30 cellular contexts compared by ENCODE assay signal in genomic region chr6:20274115-20274514, GRCh38.
"Had no signal": no experiment of that assay in that cellular context is flagged by ENCODE, and none has a peak within 500 bp of the region (broad histone marks: within the 10 kb centered on the region; RNA-seq: fewer than 3 reads in every experiment).

No MANE protein-coding gene starts in this region.

- H3K4me3 ChIP-seq: heart right ventricle, lower lobe of right lung, ovary, prostate gland, sigmoid colon, spleen, testis, thyroid gland, transverse colon, upper lobe of right lung had no signal

- H3K9me3 ChIP-seq: heart right ventricle, lower lobe of right lung, ovary, prostate gland, sigmoid colon, testis, thyroid gland, transverse colon, upper lobe of right lung had no signal

- H3K27ac ChIP-seq: heart right ventricle, lower lobe of right lung, ovary, prostate gland, sigmoid colon, spleen, testis, thyroid gland, transverse colon, upper lobe of right lung had no signal

- H3K4me1 ChIP-seq: heart right ventricle, lower lobe of right lung, prostate gland, spleen, testis, thyroid gland, upper lobe of right lung had no signal

- FAIRE-seq: keratinocyte, small intestine, urothelium cell line had no signal

- H3K36me3 Mint-ChIP-seq: mesothelial cell of epicardium; naive B cell; natural killer cell; stimulated activated memory B cell treated with anti-CD40 and anti-IgM and Interleukin-4, amounts not matched to agents 10 μg/mL and 1 μg/mL and 100 μg/mL, for 72 hours had no signal

- H3K4me1 Mint-ChIP-seq: naive B cell; natural killer cell; stimulated activated memory B cell treated with anti-CD40 and anti-IgM and Interleukin-4, amounts not matched to agents 10 μg/mL and 1 μg/mL and 100 μg/mL, for 72 hours; stimulated activated naive CD8-positive, alpha-beta T cell treated with anti-CD3 and anti-CD28 coated beads, Interleukin-15, amount 100 ng/mL, for 72 hours had no signal

- H3K4me3 Mint-ChIP-seq: mesothelial cell of epicardium; naive B cell; natural killer cell; stimulated activated memory B cell treated with anti-CD40 and anti-IgM and Interleukin-4, amounts not matched to agents 10 μg/mL and 1 μg/mL and 100 μg/mL, for 72 hours; stimulated activated naive CD8-positive, alpha-beta T cell treated with anti-CD3 and anti-CD28 coated beads, Interleukin-15, amount 100 ng/mL, for 72 hours had no signal

- DNase-seq: heart right ventricle; hippocampal formation; kidney glomerular epithelial cell; left cardiac atrium; left ventricle myocardium superior; lower lobe of right lung; mammary epithelial cell; mesenchymal stem cell; naive B cell; natural killer cell; ovary; retina; right cardiac atrium; sigmoid colon; small intestine; spleen; stimulated activated CD4-positive, alpha-beta T cell treated with anti-CD3 and anti-CD28 coated beads, Interleukin-4, amount 100 ng/mL, for 4 hours; stimulated activated CD8-positive, alpha-beta memory T cell treated with anti-CD3 and anti-CD28 coated beads, Interleukin-4, amount 100 ng/mL, for 48 hours; stimulated activated naive CD4-positive, alpha-beta T cell treated with Interleukin-2 at 50 U/mL for 16 hours; stimulated activated naive CD8-positive, alpha-beta T cell treated with anti-CD3 and anti-CD28 coated beads, Interleukin-15, amount 100 ng/mL, for 72 hours; testis; thyroid gland; transverse colon; upper lobe of right lung had no signal

- H3K9me3 Mint-ChIP-seq: mesothelial cell of epicardium; naive B cell; natural killer cell; stimulated activated memory B cell treated with anti-CD40 and anti-IgM and Interleukin-4, amounts not matched to agents 10 μg/mL and 1 μg/mL and 100 μg/mL, for 72 hours; stimulated activated naive CD8-positive, alpha-beta T cell treated with anti-CD3 and anti-CD28 coated beads, Interleukin-15, amount 100 ng/mL, for 72 hours had no signal

- H3K27me3 ChIP-seq: ovary, sigmoid colon, testis, thyroid gland, transverse colon had no signal

- H3K36me3 ChIP-seq: heart right ventricle, lower lobe of right lung, ovary, prostate gland, sigmoid colon, spleen, thyroid gland, transverse colon, upper lobe of right lung had no signal

- ATAC-seq: heart right ventricle; left cardiac atrium; left lobe of liver; left ventricle myocardium superior; lower lobe of right lung; natural killer cell; right cardiac atrium; stimulated activated memory B cell treated with anti-CD40 and anti-IgM and Interleukin-4, amounts not matched to agents 10 μg/mL and 1 μg/mL and 100 μg/mL, for 72 hours; stimulated activated naive CD8-positive, alpha-beta T cell treated with anti-CD3 and anti-CD28 coated beads, Interleukin-15, amount 100 ng/mL, for 72 hours; upper lobe of right lung had no signal

- H3K27ac Mint-ChIP-seq: mesothelial cell of epicardium; naive B cell; natural killer cell; stimulated activated memory B cell treated with anti-CD40 and anti-IgM and Interleukin-4, amounts not matched to agents 10 μg/mL and 1 μg/mL and 100 μg/mL, for 72 hours; stimulated activated naive CD8-positive, alpha-beta T cell treated with anti-CD3 and anti-CD28 coated beads, Interleukin-15, amount 100 ng/mL, for 72 hours had no signal
